ENCODE assay signal across 24 cellular contexts in genomic region chr11:37695283-37695682, GRCh38.
DNase-seq lines count a peak whose midpoint lies in the region; ATAC-seq, FAIRE-seq and TF ChIP-seq lines count a peak whose summit lies in the region.
"Had no signal": no experiment of that assay in that cellular context is flagged by ENCODE, and none has a peak within 500 bp of the region (broad histone marks: within the 10 kb centered on the region; RNA-seq: fewer than 3 reads in every experiment).

No MANE protein-coding gene starts in this region.

- FAIRE-seq in A549 (lab: Jason Lieb, UNC) = no peak
- FAIRE-seq in K562 (lab: Jason Lieb, UNC) = no peak
- FAIRE-seq: GM12878, GM12892, GM18507 had no signal

- H4K5ac ChIP-seq in mesendoderm (ENCODE audit: low read length) = no peak overlapping the region

- no peak for DNase-seq in A549 (ENCODE audit: low read depth in 1 of 2, low spot score in 1 of 2)
- DNase-seq in K562 (ENCODE audit: extremely low read depth in 1 of 4, low spot score in 3 of 4) = no peak
- peak; percentile 4 for DNase-seq in mesendoderm
- no peak for DNase-seq in suprapubic skin (ENCODE audit: low spot score in 2 of 2)
- no peak for DNase-seq in NCI-H2081 treated with DMSO at 0.1 percent for 48 hours (lab: John Stamatoyannopoulos, UW)
- DNase-seq: ACHN; BE2C; C1 segment of cervical spinal cord; CD4-positive, alpha-beta memory T cell; CD4-positive, CD25-positive, alpha-beta regulatory T cell; CD8-positive, alpha-beta memory T cell; COR-L47; DMS 273 treated with DMSO at 0.1 percent for 48 hours; DMS153; DMS53; DMS79; DND-41; EL; GDM1 had no signal

- no peak for ATAC-seq in A549
- no peak for ATAC-seq in K562
- ATAC-seq: GM12878 had no signal

- BruUV-seq in K562 (replicated peaks; lab: Mats Ljungman, UMichigan) = no TSS peak

- H2AFZ ChIP-seq in K562 (ENCODE audit: low read depth, low read length) = no peak overlapping the region

- H3K9me3 ChIP-seq in A549 (0 out of 3 replicates have a peak, but pooled peaks cover 5% of the 10 kb centered on the region), K562 (replicated peaks; ENCODE audit: control insufficient read depth, insufficient read depth, low read depth, low read length) (no peaks in the 10 kb centered on the region), suprapubic skin (peaks cover 17% of the 10 kb centered on the region)
- H3K9me3 ChIP-seq: BE2C had no signal

- H3K4me3 ChIP-seq in A549 = no peak overlapping the region
- H3K4me3 ChIP-seq in K562 = no peak overlapping the region
- H3K4me3 ChIP-seq in mesendoderm (ENCODE audit: low read length) = no peak overlapping the region
- no peak overlapping the region for H3K4me3 ChIP-seq in suprapubic skin
- H3K4me3 ChIP-seq: BLaER1, GM12878 had no signal

- H3K56ac ChIP-seq in mesendoderm (ENCODE audit: low read length) = no peak overlapping the region

- no peak overlapping the region for H3K9ac ChIP-seq in K562 (ENCODE audit: insufficient read depth in 1 of 2, low read depth in 2 of 2, low read length in 2 of 2)
- no peak overlapping the region for H3K9ac ChIP-seq in mesendoderm (ENCODE audit: low read length)
- H3K9ac ChIP-seq: BLaER1 had no signal

- H3K79me1 ChIP-seq in mesendoderm (ENCODE audit: low read length) = no peaks in the 10 kb centered on the region

- no peak overlapping the region for H3K27ac ChIP-seq in A549
- no peak overlapping the region for H3K27ac ChIP-seq in K562 (ENCODE audit: extremely low read depth, low read depth, low read length)
- H3K27ac ChIP-seq in mesendoderm (ENCODE audit: low read depth, low read length) = no peak overlapping the region
- H3K27ac ChIP-seq in suprapubic skin = no peak overlapping the region
- H3K27ac ChIP-seq: 22Rv1, BLaER1 had no signal

- no peaks in the 10 kb centered on the region for H3K27me3 ChIP-seq in K562 (ENCODE audit: control insufficient read depth in 2 of 2, insufficient read depth in 2 of 2, low read length in 2 of 2)
- no peaks in the 10 kb centered on the region for H3K27me3 ChIP-seq in mesendoderm (ENCODE audit: insufficient read depth, low read length, poor library complexity)
- H3K27me3 ChIP-seq in suprapubic skin = no peaks in the 10 kb centered on the region
- H3K27me3 ChIP-seq: BE2C, BLaER1 had no signal

- no peak overlapping the region for H3K4ac ChIP-seq in mesendoderm (ENCODE audit: low read depth, low read length)

- TF ChIP-seq RAD21 in A549 (conservative IDR thresholded peaks at IDR 0.05 in 1 of 2, IDR thresholded peaks at IDR 0.05 in 1 of 2) (no peak), K562 (CRISPR knock-in tag; conservative IDR thresholded peaks at IDR 0.05 in 1 of 2, IDR thresholded peaks at IDR 0.05 in 1 of 2) (no peak)

- H2BK120ac ChIP-seq in mesendoderm (ENCODE audit: low read depth, low read length) = no peak overlapping the region

- CTCF ChIA-PET in A549 (lab: Yijun Ruan, JAX) (no interaction called here), K562 (lab: Yijun Ruan, JAX; ENCODE audit: low intra/inter-chr PET ratio) (no interaction called here)

- H3K18ac ChIP-seq in mesendoderm (ENCODE audit: low read length) = no peak overlapping the region

- H3K23ac ChIP-seq in mesendoderm (ENCODE audit: low read length) = no peak overlapping the region

- H3K9me1 ChIP-seq in K562 (ENCODE audit: control insufficient read depth, insufficient read depth, low read length) = no peaks in the 10 kb centered on the region

- no peaks in the 10 kb centered on the region for H3K79me2 ChIP-seq in K562 (ENCODE audit: control insufficient read depth, insufficient read depth, low read length)
- H3K79me2 ChIP-seq in mesendoderm (ENCODE audit: control insufficient read depth, insufficient read depth, low read length) = no peaks in the 10 kb centered on the region

- no peaks in the 10 kb centered on the region for H4K20me1 ChIP-seq in K562 (replicated peaks; ENCODE audit: control insufficient read depth, insufficient read depth, low read length)
- H4K20me1 ChIP-seq: BLaER1 had no signal

- H2AK5ac ChIP-seq in mesendoderm (ENCODE audit: low read length) = no peak overlapping the region

- H3K36me3 ChIP-seq in K562 (ENCODE audit: control insufficient read depth, insufficient read depth, low read length) (no peaks in the 10 kb centered on the region), mesendoderm (ENCODE audit: control insufficient read depth, insufficient read depth, low read length) (no peaks in the 10 kb centered on the region), suprapubic skin (no peaks in the 10 kb centered on the region)
- H3K36me3 ChIP-seq: BE2C, BLaER1 had no signal

- POLR2A ChIA-PET in A549 (lab: Yijun Ruan, JAX) = no interaction called here
- POLR2A ChIA-PET in K562 (lab: Yijun Ruan, JAX) = no interaction called here

- TF ChIP-seq EP300 in A549 (IDR thresholded peaks at IDR 0.05) = no peak
- no peak for TF ChIP-seq EP300 in K562 (IDR thresholded peaks at IDR 0.05; ENCODE audit: low read length)
- TF ChIP-seq EP300 in suprapubic skin (IDR thresholded peaks at IDR 0.05) = no peak

- no peak overlapping the region for H4K8ac ChIP-seq in mesendoderm (ENCODE audit: low read depth, low read length)

- no peak overlapping the region for H2BK5ac ChIP-seq in mesendoderm (ENCODE audit: low read length)

- H3K4me1 ChIP-seq in A549 (no peaks in the 10 kb centered on the region), K562 (replicated peaks in 1 of 2; ENCODE audit: control insufficient read depth in 2 of 2, insufficient read depth in 2 of 2, low read length in 2 of 2) (no peaks in the 10 kb centered on the region), mesendoderm (ENCODE audit: control insufficient read depth, low read depth, low read length) (no peaks in the 10 kb centered on the region), suprapubic skin (no peaks in the 10 kb centered on the region)
- H3K4me1 ChIP-seq: BE2C, BLaER1 had no signal

- TF ChIP-seq POLR2A in A549 (IDR thresholded peaks at IDR 0.05; ENCODE audit: low read length) (no peak), K562 (conservative IDR thresholded peaks at IDR 0.05) (no peak), suprapubic skin (IDR thresholded peaks at IDR 0.05) (no peak)

- H3K4me2 ChIP-seq in A549 (no peak overlapping the region), K562 (ENCODE audit: insufficient read depth, low read length) (no peak overlapping the region), mesendoderm (ENCODE audit: low read length) (no peak overlapping the region)
- H3K4me2 ChIP-seq: BLaER1 had no signal

- intact Hi-C loops in K562 (cut with micrococcal nuclease) = no loop called here

- H2BK15ac ChIP-seq in mesendoderm (replicated peaks; ENCODE audit: low read depth) = no peak overlapping the region

- TF ChIP-seq CTCF in A549 (IDR thresholded peaks at IDR 0.05) (no peak), K562 (IDR thresholded peaks at IDR 0.05 in 2 of 3, conservative IDR thresholded peaks at IDR 0.05 in 1 of 3; ENCODE audit: insufficient read depth in 2 of 3, low read depth in 1 of 3, low read length in 3 of 3) (no peak), suprapubic skin (IDR thresholded peaks at IDR 0.05) (no peak)

- in situ Hi-C loops in K562 (cut with MboI) = no loop called here

TF ChIP-seq in A549, 52 proteins besides CTCF, POLR2A, EP300 and RAD21 (continues in another document):
- TF ChIP-seq, protein P1, sequence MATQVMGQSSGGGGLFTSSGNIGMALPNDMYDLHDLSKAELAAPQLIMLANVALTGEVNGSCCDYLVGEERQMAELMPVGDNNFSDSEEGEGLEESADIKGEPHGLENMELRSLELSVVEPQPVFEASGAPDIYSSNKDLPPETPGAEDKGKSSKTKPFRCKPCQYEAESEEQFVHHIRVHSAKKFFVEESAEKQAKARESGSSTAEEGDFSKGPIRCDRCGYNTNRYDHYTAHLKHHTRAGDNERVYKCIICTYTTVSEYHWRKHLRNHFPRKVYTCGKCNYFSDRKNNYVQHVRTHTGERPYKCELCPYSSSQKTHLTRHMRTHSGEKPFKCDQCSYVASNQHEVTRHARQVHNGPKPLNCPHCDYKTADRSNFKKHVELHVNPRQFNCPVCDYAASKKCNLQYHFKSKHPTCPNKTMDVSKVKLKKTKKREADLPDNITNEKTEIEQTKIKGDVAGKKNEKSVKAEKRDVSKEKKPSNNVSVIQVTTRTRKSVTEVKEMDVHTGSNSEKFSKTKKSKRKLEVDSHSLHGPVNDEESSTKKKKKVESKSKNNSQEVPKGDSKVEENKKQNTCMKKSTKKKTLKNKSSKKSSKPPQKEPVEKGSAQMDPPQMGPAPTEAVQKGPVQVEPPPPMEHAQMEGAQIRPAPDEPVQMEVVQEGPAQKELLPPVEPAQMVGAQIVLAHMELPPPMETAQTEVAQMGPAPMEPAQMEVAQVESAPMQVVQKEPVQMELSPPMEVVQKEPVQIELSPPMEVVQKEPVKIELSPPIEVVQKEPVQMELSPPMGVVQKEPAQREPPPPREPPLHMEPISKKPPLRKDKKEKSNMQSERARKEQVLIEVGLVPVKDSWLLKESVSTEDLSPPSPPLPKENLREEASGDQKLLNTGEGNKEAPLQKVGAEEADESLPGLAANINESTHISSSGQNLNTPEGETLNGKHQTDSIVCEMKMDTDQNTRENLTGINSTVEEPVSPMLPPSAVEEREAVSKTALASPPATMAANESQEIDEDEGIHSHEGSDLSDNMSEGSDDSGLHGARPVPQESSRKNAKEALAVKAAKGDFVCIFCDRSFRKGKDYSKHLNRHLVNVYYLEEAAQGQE (IDR thresholded peaks at IDR 0.05) = no peak

Comparison
In these comparisons a context has a peak if more than half of its experiments do, and no peak if none do; other contexts are left out.
1. Of the 35 proteins assayed by ChIP-seq in both K562 and A549: peak only in K562: none; only in A549: none; in both: ZFP36; in neither: 34.